In genomic region chr1:212364985-212365384, GRCh38 we compare ENCODE assay signal across 14 cellular contexts.
"Had no signal": no experiment of that assay in that cellular context is flagged by ENCODE, and none has a peak within 500 bp of the region (broad histone marks: within the 10 kb centered on the region; RNA-seq: fewer than 3 reads in every experiment).

No MANE protein-coding gene starts in this region.

- ATAC-seq: gastroesophageal sphincter, left colon, pancreas, SK-N-SH treated with all-trans-retinoic acid at 6 μM for 48 hours had no signal

- H3K9me3 ChIP-seq: colonic mucosa, gastroesophageal sphincter, pancreas had no signal

- DNase-seq: activated B cell treated with CpG ODN at 0.5 μM for 24 hours; activated CD4-positive, alpha-beta T cell treated with anti-CD3 and anti-CD28 coated beads, Interleukin-2, amount 50 U/mL, for 1 hour; activated gamma-delta T cell; activated T-cell treated with anti-CD3 and anti-CD28 coated beads, Interleukin-2, amount 50 U/mL, for 1 hour; colonic mucosa; effector CD4-positive, alpha-beta T cell; hypothalamus; left colon; mammary epithelial cell; pancreas; small intestine; trophoblast cell had no signal

- H3K27ac ChIP-seq: colonic mucosa, pancreas had no signal

- H3K27me3 ChIP-seq: colonic mucosa, gastroesophageal sphincter, pancreas had no signal

- H3K4me1 ChIP-seq: colonic mucosa, pancreas had no signal

- H3K4me3 ChIP-seq: colonic mucosa, gastroesophageal sphincter, pancreas had no signal
